Comparison of ENCODE assay signal across 1 cellular context in the genomic region with DNA sequence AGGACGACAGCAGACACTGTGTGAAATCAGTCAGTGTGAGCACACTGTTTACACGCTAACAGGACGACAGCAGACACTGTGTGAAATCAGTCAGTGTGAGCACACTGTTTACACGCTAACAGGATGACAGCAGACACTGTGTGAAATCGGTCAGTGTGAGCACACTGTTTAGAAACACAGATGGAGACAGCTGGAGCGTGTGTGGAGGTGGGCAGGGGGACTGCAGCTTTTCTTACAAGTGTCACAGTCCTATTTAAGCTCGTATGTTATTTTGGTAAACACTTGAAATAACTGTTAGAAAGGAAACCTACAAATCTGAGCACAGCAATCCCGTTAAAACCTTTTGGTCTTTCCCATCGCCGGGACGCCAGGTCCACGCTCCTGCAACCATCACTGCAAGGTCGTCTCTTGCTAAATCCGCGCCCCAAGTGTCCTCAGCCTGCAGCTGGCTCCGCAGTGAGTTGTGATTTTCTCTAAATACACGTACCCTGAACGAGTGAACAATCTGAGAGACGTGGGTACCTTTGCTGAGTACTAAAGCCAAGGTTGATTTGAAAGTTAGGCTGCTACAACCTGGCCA.
TF ChIP-seq lines count a peak whose summit lies in the region.

No MANE protein-coding gene starts in this region.

TF ChIP-seq in H1, 55 proteins besides CTCF, POLR2A, EP300 and RAD21:
- TF ChIP-seq SUZ12 (IDR thresholded peaks at IDR 0.05; ENCODE audit: low read length) (no peak), SIRT6 (IDR thresholded peaks at IDR 0.05; ENCODE audit: low read length) (no peak), HDAC2 (IDR thresholded peaks at IDR 0.05; ENCODE audit: borderline replicate concordance in 1 of 2, low read depth in 2 of 2, low read length in 2 of 2) (no peak), SAP30 (IDR thresholded peaks at IDR 0.05; ENCODE audit: insufficient read depth, insufficient replicate concordance, low read length) (no peak), NANOG (IDR thresholded peaks at IDR 0.05; ENCODE audit: insufficient read depth, low read depth, low read length, poor library complexity, severe bottlenecking) (no peak), JUN (IDR thresholded peaks at IDR 0.05; ENCODE audit: low read depth, low read length) (no peak), CEBPB (IDR thresholded peaks at IDR 0.05; ENCODE audit: low read depth, low read length) (no peak), KDM5A (IDR thresholded peaks at IDR 0.05; ENCODE audit: low read length) (no peak), POU5F1 (IDR thresholded peaks at IDR 0.05; ENCODE audit: low read depth, low read length) (no peak), TAF7 (optimal IDR thresholded peaks at IDR 0.05; ENCODE audit: borderline replicate concordance, low read depth, low read length) (no peak), POLR2AphosphoS5 (IDR thresholded peaks at IDR 0.05; ENCODE audit: low read depth, low read length) (no peak), BCL11A (IDR thresholded peaks at IDR 0.05; ENCODE audit: low read depth in 2 of 2, low read length in 2 of 2) (no peak), MAFK (IDR thresholded peaks at IDR 0.05; ENCODE audit: low read depth, low read length) (no peak), RNF2 (IDR thresholded peaks at IDR 0.05; ENCODE audit: borderline replicate concordance, low read depth, low read length, missing control alignments, poor library complexity, severe bottlenecking) (no peak), SIX5 (IDR thresholded peaks at IDR 0.05; ENCODE audit: low read depth, low read length) (no peak), EGR1 (IDR thresholded peaks at IDR 0.05; ENCODE audit: borderline replicate concordance, low read depth, low read length) (no peak)
- TF ChIP-seq, protein P1, sequence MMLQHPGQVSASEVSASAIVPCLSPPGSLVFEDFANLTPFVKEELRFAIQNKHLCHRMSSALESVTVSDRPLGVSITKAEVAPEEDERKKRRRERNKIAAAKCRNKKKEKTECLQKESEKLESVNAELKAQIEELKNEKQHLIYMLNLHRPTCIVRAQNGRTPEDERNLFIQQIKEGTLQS (IDR thresholded peaks at IDR 0.05; ENCODE audit: insufficient read depth, low read depth, low read length): no peak
- TF ChIP-seq, protein P2, sequence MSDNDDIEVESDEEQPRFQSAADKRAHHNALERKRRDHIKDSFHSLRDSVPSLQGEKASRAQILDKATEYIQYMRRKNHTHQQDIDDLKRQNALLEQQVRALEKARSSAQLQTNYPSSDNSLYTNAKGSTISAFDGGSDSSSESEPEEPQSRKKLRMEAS (IDR thresholded peaks at IDR 0.05): no peak
